Comparison of ENCODE assay signal across 8 cellular contexts in genomic region chr12:121992059-121992879, GRCh38. TPM values are rescaled to one million over a fixed set of nuclear protein-coding genes. Genes with fewer than 3 reads are reported as not detected.
DNase-seq lines count a peak whose midpoint lies in the region; ATAC-seq, FAIRE-seq and TF ChIP-seq lines count a peak whose summit lies in the region.

No MANE protein-coding gene starts in this region.

- DNase-seq in GM18507 (ENCODE audit: extremely low spot score, insufficient read length, low read depth) (peak; percentile 68), PC-3 (peak; percentile 99), kidney tubule cell (ENCODE audit: low spot score) (peak; percentile 97), NCI-H446 treated with DMSO at 0.1 percent for 48 hours (lab: John Stamatoyannopoulos, UW) (no peak)
- peak; percentile 62 for DNase-seq in activated naive CD4-positive, alpha-beta T cell treated with anti-CD3 and anti-CD28 coated beads, Interleukin-2, amount 10 ng/mL, durations not matched to agents 7 days and 5 days
- DNase-seq in stimulated activated naive CD4-positive, alpha-beta T cell treated with Interleukin-2 at 50 U/mL for 16 hours (lab: John Stamatoyannopoulos, UW): peak; percentile 55
- DNase-seq in effector CD8-positive, alpha-beta T cell (lab: John Stamatoyannopoulos, UW): no peak

- H3K27me3 ChIP-seq in PC-3 (ENCODE audit: low read length): no peaks in the 10 kb centered on the region

- no peaks in the 10 kb centered on the region for H3K36me3 Mint-ChIP-seq in activated naive CD4-positive, alpha-beta T cell treated with anti-CD3 and anti-CD28 coated beads, Interleukin-2, amount 10 ng/mL, durations not matched to agents 7 days and 5 days

- TF ChIP-seq CTCF in PC-3 (conservative IDR thresholded peaks at IDR 0.05; ENCODE audit: low read depth, low read length): 0 out of 2 replicates have a peak, but pooled peaks have one; percentile 10

- peak overlapping the region; percentile 46 for H2AFZ ChIP-seq in PC-3 (ENCODE audit: low read length)

- H3K4me2 ChIP-seq in PC-3 (ENCODE audit: low read length): peak overlapping the region; percentile 75

- H3K27me3 Mint-ChIP-seq in activated naive CD4-positive, alpha-beta T cell treated with anti-CD3 and anti-CD28 coated beads, Interleukin-2, amount 10 ng/mL, durations not matched to agents 7 days and 5 days: peaks cover 22% of the 10 kb centered on the region

- no peaks in the 10 kb centered on the region for H3K36me3 ChIP-seq in PC-3 (ENCODE audit: low read depth, low read length)

- no peaks in the 10 kb centered on the region for H3K9me2 ChIP-seq in PC-3 (replicated peaks; ENCODE audit: low read length)

- BruUV-seq in PC-3 (replicated peaks; lab: Mats Ljungman, UMichigan): no TSS peak

- CTCF ChIA-PET in PC-3 (lab: Charles Lee): interaction anchor here (0.9 to 1.5 kb wide), 5 partner anchors 28 to 197 kb away, joined by 3 to 4 read pairs (median 3); partner anchors contain the start of gene BCL7A
- CTCF ChIA-PET in activated naive CD4-positive, alpha-beta T cell treated with anti-CD3 and anti-CD28 coated beads, Interleukin-2, amount 10 ng/mL, durations not matched to agents 7 days and 5 days (lab: Charles Lee): interaction anchor here (0.6 to 1.7 kb wide), 6 partner anchors 23 to 198 kb away, joined by 3 to 6 read pairs (median 3); partner anchors contain the start of genes CFAP251 and RHOF

- H3K4me3 ChIP-seq in PC-3 (ENCODE audit: low read length): peak overlapping the region; percentile 37

- no peaks in the 10 kb centered on the region for H3K79me2 ChIP-seq in PC-3 (ENCODE audit: low read length)

- peaks cover 33% of the 10 kb centered on the region for H3K4me1 ChIP-seq in PC-3 (ENCODE audit: insufficient read depth, low read length)

- no peaks in the 10 kb centered on the region for H3K9me3 ChIP-seq in PC-3 (ENCODE audit: low read length)

- H3K4me3 Mint-ChIP-seq in activated naive CD4-positive, alpha-beta T cell treated with anti-CD3 and anti-CD28 coated beads, Interleukin-2, amount 10 ng/mL, durations not matched to agents 7 days and 5 days: no peak overlapping the region

- peaks cover 12% of the 10 kb centered on the region for H3K4me1 Mint-ChIP-seq in activated naive CD4-positive, alpha-beta T cell treated with anti-CD3 and anti-CD28 coated beads, Interleukin-2, amount 10 ng/mL, durations not matched to agents 7 days and 5 days

- ATAC-seq in HG02763 (IDR thresholded peaks at IDR 0.05; ENCODE audit: unreplicated experiment) (peak; percentile 56), PC-3 (peak; percentile 90)

- peak overlapping the region; percentile 92 for H3K9ac ChIP-seq in PC-3 (ENCODE audit: low read length)

- intact Hi-C loops in PC-3 (cut with micrococcal nuclease): loop anchor here (1.0 to 10.0 kb wide), 3 partner anchors 27 to 533 kb away; partner anchors contain the start of genes KNTC1 and RSRC2

- peaks cover 12% of the 10 kb centered on the region for H3F3A ChIP-seq in PC-3 (ENCODE audit: low read length, unreplicated experiment)

- POLR2A ChIA-PET in PC-3 (lab: Charles Lee; ENCODE audit: unreplicated experiment): interaction anchor here (0.5 to 1.2 kb wide), 4 partner anchors 28 to 293 kb away, joined by 3 to 12 read pairs (median 8); no protein-coding TSS in a partner anchor

- no peaks in the 10 kb centered on the region for H4K20me1 ChIP-seq in PC-3 (ENCODE audit: low read length)

- peak overlapping the region; percentile 96 for H3K27ac ChIP-seq in PC-3 (ENCODE audit: low read length)

- H3K9me3 Mint-ChIP-seq in activated naive CD4-positive, alpha-beta T cell treated with anti-CD3 and anti-CD28 coated beads, Interleukin-2, amount 10 ng/mL, durations not matched to agents 7 days and 5 days: no peaks in the 10 kb centered on the region

- H3K27ac Mint-ChIP-seq in activated naive CD4-positive, alpha-beta T cell treated with anti-CD3 and anti-CD28 coated beads, Interleukin-2, amount 10 ng/mL, durations not matched to agents 7 days and 5 days: peak overlapping the region; percentile 78

- peak; percentile 94 for FAIRE-seq in GM18507 (lab: Jason Lieb, UNC)

RNA-seq across cellular contexts. Expression of gene BCL7A, which starts 29.4 kb away (rescaled TPM):
- total RNA-seq in PC-3 (2014; rRNA removed): 31.6 and 32.5 TPM in 2 replicates

Comparison
In these comparisons a context has a peak if more than half of its experiments do, and no peak if none do; other contexts are left out.
1. DNase-seq: peak in GM18507 (single experiment), PC-3 (single experiment), activated naive CD4-positive, alpha-beta T cell treated with anti-CD3 and anti-CD28 coated beads, Interleukin-2, amount 10 ng/mL, durations not matched to agents 7 days and 5 days (single experiment), kidney tubule cell (single experiment) and stimulated activated naive CD4-positive, alpha-beta T cell treated with Interleukin-2 at 50 U/mL for 16 hours (single experiment); none in NCI-H446 treated with DMSO at 0.1 percent for 48 hours (single experiment) and effector CD8-positive, alpha-beta T cell (single experiment).